ENCODE assay signal across 8 cellular contexts in genomic region chr5:170681013-170681433, GRCh38.
DNase-seq lines count a peak whose midpoint lies in the region; ATAC-seq, FAIRE-seq and TF ChIP-seq lines count a peak whose summit lies in the region.

No MANE protein-coding gene starts in this region.

- peak; percentile 17 for DNase-seq in BE2C
- DNase-seq in KG1 (lab: John Stamatoyannopoulos, UW), result peak; percentile 67
- DNase-seq in activated naive CD8-positive, alpha-beta T cell treated with anti-CD3 and anti-CD28 coated beads, Interleukin-2, amount 10 ng/mL, durations not matched to agents 7 days and 5 days, result peak; percentile 81
- DNase-seq in keratinocyte (ENCODE audit: low read depth, low spot score), result no peak
- DNase-seq in stimulated activated CD8-positive, alpha-beta memory T cell treated with anti-CD3 and anti-CD28 coated beads, Interleukin-7, amount 100 ng/mL, for 48 hours (ENCODE audit: extremely low read depth in 1 of 2, low read depth in 1 of 2), result peak; percentile 14 to 24
- no peak for DNase-seq in NCI-H226

- no peak for TF ChIP-seq CTCF in BE2C (IDR thresholded peaks at IDR 0.05; ENCODE audit: low read depth, low read length)
- TF ChIP-seq CTCF in keratinocyte (optimal IDR thresholded peaks at IDR 0.05 in 1 of 3, IDR thresholded peaks at IDR 0.05 in 1 of 3, conservative IDR thresholded peaks at IDR 0.05 in 1 of 3; ENCODE audit: extremely low read depth in 1 of 3, insufficient read depth in 2 of 3, low read length in 3 of 3), result no peak

- peaks cover 60% of the 10 kb centered on the region for H3K27me3 ChIP-seq in BE2C
- no peaks in the 10 kb centered on the region for H3K27me3 ChIP-seq in keratinocyte (ENCODE audit: control insufficient read depth, extremely low read depth, insufficient read depth, low read length)

- no peak overlapping the region for H3K27ac ChIP-seq in keratinocyte (ENCODE audit: control insufficient read depth, insufficient read depth, low read length)

- peak overlapping the region; percentile 35 for H3K4me2 ChIP-seq in keratinocyte (ENCODE audit: control insufficient read depth, extremely low read depth, insufficient read depth, low read depth, low read length)

- H3K9ac ChIP-seq in keratinocyte (ENCODE audit: control insufficient read depth, extremely low read depth, insufficient read depth, low read length), result no peak overlapping the region

- H3K79me2 ChIP-seq in keratinocyte (ENCODE audit: control insufficient read depth, insufficient read depth, low read length), result no peaks in the 10 kb centered on the region

- peaks cover 41% of the 10 kb centered on the region for H3K27me3 Mint-ChIP-seq in activated naive CD8-positive, alpha-beta T cell treated with anti-CD3 and anti-CD28 coated beads, Interleukin-2, amount 10 ng/mL, durations not matched to agents 7 days and 5 days

- ATAC-seq in GM19463 (IDR thresholded peaks at IDR 0.05; ENCODE audit: unreplicated experiment), result peak; percentile 72
- peak; percentile 100 for ATAC-seq in activated naive CD8-positive, alpha-beta T cell treated with anti-CD3 and anti-CD28 coated beads, Interleukin-2, amount 10 ng/mL, durations not matched to agents 7 days and 5 days (ENCODE audit: low read depth)
- ATAC-seq in HG03520 (IDR thresholded peaks at IDR 0.05; ENCODE audit: unreplicated experiment), result no peak

- no peaks in the 10 kb centered on the region for H3K36me3 ChIP-seq in BE2C
- no peaks in the 10 kb centered on the region for H3K36me3 ChIP-seq in keratinocyte (ENCODE audit: control insufficient read depth in 2 of 2, extremely low read depth in 1 of 2, insufficient read depth in 2 of 2, low read length in 2 of 2)

- H3K36me3 Mint-ChIP-seq in activated naive CD8-positive, alpha-beta T cell treated with anti-CD3 and anti-CD28 coated beads, Interleukin-2, amount 10 ng/mL, durations not matched to agents 7 days and 5 days, result no peaks in the 10 kb centered on the region

- peaks cover 8% of the 10 kb centered on the region for H3K4me1 Mint-ChIP-seq in activated naive CD8-positive, alpha-beta T cell treated with anti-CD3 and anti-CD28 coated beads, Interleukin-2, amount 10 ng/mL, durations not matched to agents 7 days and 5 days

- dilution Hi-C loops in keratinocyte (cut with MboI; ENCODE audit: extremely low pct_ligation_motif_present, low sequenced_read_pairs), result no loop called here

- no peaks in the 10 kb centered on the region for H3K9me3 Mint-ChIP-seq in activated naive CD8-positive, alpha-beta T cell treated with anti-CD3 and anti-CD28 coated beads, Interleukin-2, amount 10 ng/mL, durations not matched to agents 7 days and 5 days

- no peaks in the 10 kb centered on the region for H3K9me3 ChIP-seq in BE2C
- no peaks in the 10 kb centered on the region for H3K9me3 ChIP-seq in keratinocyte (ENCODE audit: control insufficient read depth, low read depth, low read length)

- no peak for FAIRE-seq in keratinocyte (lab: Jason Lieb, UNC)

- H3K4me3 ChIP-seq in BE2C (ENCODE audit: low read depth, low read length) (no peak overlapping the region), keratinocyte (ENCODE audit: control insufficient read depth in 2 of 3, extremely low read depth in 1 of 3, insufficient read depth in 2 of 3, low read depth in 1 of 3, low read length in 3 of 3) (no peak overlapping the region)

- POLR2A ChIA-PET in activated naive CD8-positive, alpha-beta T cell treated with anti-CD3 and anti-CD28 coated beads, Interleukin-2, amount 10 ng/mL, durations not matched to agents 7 days and 5 days (lab: Charles Lee), result no interaction called here

- no peaks in the 10 kb centered on the region for H4K20me1 ChIP-seq in keratinocyte (ENCODE audit: control insufficient read depth, extremely low read depth, insufficient read depth, low read length)

- no peaks in the 10 kb centered on the region for H3K4me1 ChIP-seq in BE2C
- H3K4me1 ChIP-seq in keratinocyte (ENCODE audit: control insufficient read depth, extremely low read depth, insufficient read depth, low read length), result no peaks in the 10 kb centered on the region

- H3K4me3 Mint-ChIP-seq in activated naive CD8-positive, alpha-beta T cell treated with anti-CD3 and anti-CD28 coated beads, Interleukin-2, amount 10 ng/mL, durations not matched to agents 7 days and 5 days, result peak overlapping the region; percentile 74

- no peak overlapping the region for H2AFZ ChIP-seq in keratinocyte (ENCODE audit: control insufficient read depth, low read length)

- no peak overlapping the region for H3K27ac Mint-ChIP-seq in activated naive CD8-positive, alpha-beta T cell treated with anti-CD3 and anti-CD28 coated beads, Interleukin-2, amount 10 ng/mL, durations not matched to agents 7 days and 5 days

- no peaks in the 10 kb centered on the region for H3K9me1 ChIP-seq in keratinocyte (ENCODE audit: control insufficient read depth, extremely low read depth, insufficient read depth, low read length)

Comparison
In these comparisons a context has a peak if more than half of its experiments do, and no peak if none do; other contexts are left out.
1. DNase-seq: peak in BE2C (single experiment), KG1 (single experiment), activated naive CD8-positive, alpha-beta T cell treated with anti-CD3 and anti-CD28 coated beads, Interleukin-2, amount 10 ng/mL, durations not matched to agents 7 days and 5 days (single experiment) and stimulated activated CD8-positive, alpha-beta memory T cell treated with anti-CD3 and anti-CD28 coated beads, Interleukin-7, amount 100 ng/mL, for 48 hours (2 of 2); none in keratinocyte (single experiment) and NCI-H226 (single experiment).